ENCODE assay signal across 1 cellular context in genomic region chr19:18230941-18231734, GRCh38.
TF ChIP-seq lines count a peak whose summit lies in the region.

No MANE protein-coding gene starts in this region.

TF ChIP-seq in K562, 482 proteins besides CTCF, POLR2A, EP300 and RAD21:
- TF ChIP-seq PRDM10 (IDR thresholded peaks at IDR 0.05; ENCODE audit: partially characterized antibody) (no peak), SRSF1 (IDR thresholded peaks at IDR 0.05; ENCODE audit: low read depth, low read length) (no peak), CEBPG (CRISPR knock-in tag; IDR thresholded peaks at IDR 0.05) (0 out of 2 replicates have a peak, but pooled peaks have one; percentile 37), CEBPG (tag; conservative IDR thresholded peaks at IDR 0.05 in 1 of 2, IDR thresholded peaks at IDR 0.05 in 1 of 2) (no peak), COPS2 (conservative IDR thresholded peaks at IDR 0.05) (no peak), NRF1 (conservative IDR thresholded peaks at IDR 0.05 in 1 of 2, IDR thresholded peaks at IDR 0.05 in 1 of 2) (peak; percentile 49 to 51; a peak in 3 of 4 replicates), KLF6 (CRISPR knock-in tag; IDR thresholded peaks at IDR 0.05; ENCODE audit: borderline replicate concordance) (no peak), NFE2L1 (tag; IDR thresholded peaks at IDR 0.05; ENCODE audit: borderline replicate concordance, low read depth) (no peak), ATF3 (IDR thresholded peaks at IDR 0.05) (peak; percentile 38), ATF3 (CRISPR knock-in tag; conservative IDR thresholded peaks at IDR 0.05) (no peak), LARP7 (IDR thresholded peaks at IDR 0.05) (no peak), MIER1 (IDR thresholded peaks at IDR 0.05; ENCODE audit: low read depth) (no peak), ZFPM2 (CRISPR knock-in tag; IDR thresholded peaks at IDR 0.05) (no peak), IFI16 (CRISPR knock-in tag; IDR thresholded peaks at IDR 0.05) (no peak), ZBTB8A (IDR thresholded peaks at IDR 0.05; ENCODE audit: partially characterized antibody) (no peak), KDM1A (IDR thresholded peaks at IDR 0.05) (no peak), ZNF347 (CRISPR knock-in tag; IDR thresholded peaks at IDR 0.05; ENCODE audit: low read depth) (no peak), TEAD2 (tag; IDR thresholded peaks at IDR 0.05) (no peak), BRCA1 (IDR thresholded peaks at IDR 0.05) (no peak), BRCA1 (CRISPR knock-in tag; IDR thresholded peaks at IDR 0.05) (no peak), PTTG1 (tag; IDR thresholded peaks at IDR 0.05; ENCODE audit: low read depth) (no peak), NEUROD1 (IDR thresholded peaks at IDR 0.05; ENCODE audit: borderline replicate concordance, low read depth, low read length, partially characterized antibody) (no peak), FOXA1 (IDR thresholded peaks at IDR 0.05; ENCODE audit: borderline replicate concordance) (no peak), MAFG (tag; conservative IDR thresholded peaks at IDR 0.05) (no peak), ZBTB2 (IDR thresholded peaks at IDR 0.05) (no peak), YBX1 (IDR thresholded peaks at IDR 0.05) (no peak), ZNF696 (CRISPR knock-in tag; conservative IDR thresholded peaks at IDR 0.05) (no peak), MEF2D (tag; conservative IDR thresholded peaks at IDR 0.05; ENCODE audit: low read depth) (no peak), TRIM28 (IDR thresholded peaks at IDR 0.05) (no peak), ZNF134 (CRISPR knock-in tag; conservative IDR thresholded peaks at IDR 0.05) (no peak), FOXP1 (CRISPR knock-in tag; IDR thresholded peaks at IDR 0.05) (no peak), TAF1 (IDR thresholded peaks at IDR 0.05; ENCODE audit: control insufficient read depth, extremely low read depth, insufficient read depth, low read length, severe bottlenecking) (no peak), JUN (IDR thresholded peaks at IDR 0.05; ENCODE audit: borderline replicate concordance, low read depth, low read length) (no peak), JUN (CRISPR knock-in tag; IDR thresholded peaks at IDR 0.05; ENCODE audit: borderline replicate concordance) (0 out of 2 replicates have a peak, but pooled peaks have one; percentile 37), BHLHE40 (IDR thresholded peaks at IDR 0.05; ENCODE audit: low read length) (peak; percentile 59; the same call in 1 of the 2 replicates), ADNP (tag; IDR thresholded peaks at IDR 0.05) (no peak), HBP1 (CRISPR knock-in tag; IDR thresholded peaks at IDR 0.05) (no peak), SMARCA5 (IDR thresholded peaks at IDR 0.05) (no peak), ZNF740 (CRISPR knock-in tag; IDR thresholded peaks at IDR 0.05) (no peak), ZNF740 (tag; IDR thresholded peaks at IDR 0.05) (no peak), HMGN3 (IDR thresholded peaks at IDR 0.05; ENCODE audit: borderline replicate concordance, extremely low read depth, insufficient read length, low read depth, low read length) (no peak), MYBL2 (IDR thresholded peaks at IDR 0.05; ENCODE audit: low read depth) (no peak), MYBL2 (CRISPR knock-in tag; IDR thresholded peaks at IDR 0.05; ENCODE audit: borderline replicate concordance) (no peak), PHF20 (IDR thresholded peaks at IDR 0.05; ENCODE audit: partially characterized antibody) (no peak), HNRNPH1 (optimal IDR thresholded peaks at IDR 0.05; ENCODE audit: low read depth, low read length) (no peak), ZNF311 (CRISPR knock-in tag; IDR thresholded peaks at IDR 0.05) (no peak), ELF4 (CRISPR knock-in tag; IDR thresholded peaks at IDR 0.05) (no peak), ZFP30 (CRISPR knock-in tag; IDR thresholded peaks at IDR 0.05; ENCODE audit: borderline replicate concordance) (no peak), ZBED1 (IDR thresholded peaks at IDR 0.05) (no peak), TCF7L2 (IDR thresholded peaks at IDR 0.05; ENCODE audit: low read depth, low read length) (no peak), RFX5 (IDR thresholded peaks at IDR 0.05; ENCODE audit: low read depth, low read length) (no peak), PCBP2 (IDR thresholded peaks at IDR 0.05; ENCODE audit: low read depth, low read length, poor library complexity, severe bottlenecking) (no peak), ZNF253 (CRISPR knock-in tag; conservative IDR thresholded peaks at IDR 0.05) (no peak), ZNF133 (CRISPR knock-in tag; IDR thresholded peaks at IDR 0.05) (no peak), EWSR1 (IDR thresholded peaks at IDR 0.05; ENCODE audit: borderline replicate concordance, low read depth, partially characterized antibody) (no peak), SAFB (IDR thresholded peaks at IDR 0.05; ENCODE audit: borderline replicate concordance, low read depth, low read length) (no peak)
- TF ChIP-seq, protein P1, sequence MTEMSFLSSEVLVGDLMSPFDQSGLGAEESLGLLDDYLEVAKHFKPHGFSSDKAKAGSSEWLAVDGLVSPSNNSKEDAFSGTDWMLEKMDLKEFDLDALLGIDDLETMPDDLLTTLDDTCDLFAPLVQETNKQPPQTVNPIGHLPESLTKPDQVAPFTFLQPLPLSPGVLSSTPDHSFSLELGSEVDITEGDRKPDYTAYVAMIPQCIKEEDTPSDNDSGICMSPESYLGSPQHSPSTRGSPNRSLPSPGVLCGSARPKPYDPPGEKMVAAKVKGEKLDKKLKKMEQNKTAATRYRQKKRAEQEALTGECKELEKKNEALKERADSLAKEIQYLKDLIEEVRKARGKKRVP (CRISPR knock-in tag; IDR thresholded peaks at IDR 0.05), result no peak
- TF ChIP-seq, protein P2, sequence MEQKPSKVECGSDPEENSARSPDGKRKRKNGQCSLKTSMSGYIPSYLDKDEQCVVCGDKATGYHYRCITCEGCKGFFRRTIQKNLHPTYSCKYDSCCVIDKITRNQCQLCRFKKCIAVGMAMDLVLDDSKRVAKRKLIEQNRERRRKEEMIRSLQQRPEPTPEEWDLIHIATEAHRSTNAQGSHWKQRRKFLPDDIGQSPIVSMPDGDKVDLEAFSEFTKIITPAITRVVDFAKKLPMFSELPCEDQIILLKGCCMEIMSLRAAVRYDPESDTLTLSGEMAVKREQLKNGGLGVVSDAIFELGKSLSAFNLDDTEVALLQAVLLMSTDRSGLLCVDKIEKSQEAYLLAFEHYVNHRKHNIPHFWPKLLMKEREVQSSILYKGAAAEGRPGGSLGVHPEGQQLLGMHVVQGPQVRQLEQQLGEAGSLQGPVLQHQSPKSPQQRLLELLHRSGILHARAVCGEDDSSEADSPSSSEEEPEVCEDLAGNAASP (IDR thresholded peaks at IDR 0.05), result no peak
- TF ChIP-seq, protein P3, sequence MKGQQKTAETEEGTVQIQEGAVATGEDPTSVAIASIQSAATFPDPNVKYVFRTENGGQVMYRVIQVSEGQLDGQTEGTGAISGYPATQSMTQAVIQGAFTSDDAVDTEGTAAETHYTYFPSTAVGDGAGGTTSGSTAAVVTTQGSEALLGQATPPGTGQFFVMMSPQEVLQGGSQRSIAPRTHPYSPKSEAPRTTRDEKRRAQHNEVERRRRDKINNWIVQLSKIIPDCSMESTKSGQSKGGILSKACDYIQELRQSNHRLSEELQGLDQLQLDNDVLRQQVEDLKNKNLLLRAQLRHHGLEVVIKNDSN (CRISPR knock-in tag; IDR thresholded peaks at IDR 0.05), result peak; percentile 29; the same call in 1 of the 2 replicates
- TF ChIP-seq, protein P4, sequence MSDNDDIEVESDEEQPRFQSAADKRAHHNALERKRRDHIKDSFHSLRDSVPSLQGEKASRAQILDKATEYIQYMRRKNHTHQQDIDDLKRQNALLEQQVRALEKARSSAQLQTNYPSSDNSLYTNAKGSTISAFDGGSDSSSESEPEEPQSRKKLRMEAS (CRISPR knock-in tag; IDR thresholded peaks at IDR 0.05), result peak; percentile 37
- TF ChIP-seq, protein P5, sequence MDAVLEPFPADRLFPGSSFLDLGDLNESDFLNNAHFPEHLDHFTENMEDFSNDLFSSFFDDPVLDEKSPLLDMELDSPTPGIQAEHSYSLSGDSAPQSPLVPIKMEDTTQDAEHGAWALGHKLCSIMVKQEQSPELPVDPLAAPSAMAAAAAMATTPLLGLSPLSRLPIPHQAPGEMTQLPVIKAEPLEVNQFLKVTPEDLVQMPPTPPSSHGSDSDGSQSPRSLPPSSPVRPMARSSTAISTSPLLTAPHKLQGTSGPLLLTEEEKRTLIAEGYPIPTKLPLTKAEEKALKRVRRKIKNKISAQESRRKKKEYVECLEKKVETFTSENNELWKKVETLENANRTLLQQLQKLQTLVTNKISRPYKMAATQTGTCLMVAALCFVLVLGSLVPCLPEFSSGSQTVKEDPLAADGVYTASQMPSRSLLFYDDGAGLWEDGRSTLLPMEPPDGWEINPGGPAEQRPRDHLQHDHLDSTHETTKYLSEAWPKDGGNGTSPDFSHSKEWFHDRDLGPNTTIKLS (IDR thresholded peaks at IDR 0.05; ENCODE audit: borderline replicate concordance, low read depth), result no peak
- TF ChIP-seq, protein P6, sequence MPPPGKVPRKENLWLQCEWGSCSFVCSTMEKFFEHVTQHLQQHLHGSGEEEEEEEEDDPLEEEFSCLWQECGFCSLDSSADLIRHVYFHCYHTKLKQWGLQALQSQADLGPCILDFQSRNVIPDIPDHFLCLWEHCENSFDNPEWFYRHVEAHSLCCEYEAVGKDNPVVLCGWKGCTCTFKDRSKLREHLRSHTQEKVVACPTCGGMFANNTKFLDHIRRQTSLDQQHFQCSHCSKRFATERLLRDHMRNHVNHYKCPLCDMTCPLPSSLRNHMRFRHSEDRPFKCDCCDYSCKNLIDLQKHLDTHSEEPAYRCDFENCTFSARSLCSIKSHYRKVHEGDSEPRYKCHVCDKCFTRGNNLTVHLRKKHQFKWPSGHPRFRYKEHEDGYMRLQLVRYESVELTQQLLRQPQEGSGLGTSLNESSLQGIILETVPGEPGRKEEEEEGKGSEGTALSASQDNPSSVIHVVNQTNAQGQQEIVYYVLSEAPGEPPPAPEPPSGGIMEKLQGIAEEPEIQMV (tag; conservative IDR thresholded peaks at IDR 0.05; ENCODE audit: low read depth), result no peak
